1 cellular context compared by ENCODE assay signal in genomic region chr15:24862726-24863521, GRCh38.
TF ChIP-seq lines count a peak whose summit lies in the region.

No MANE protein-coding gene starts in this region.

TF ChIP-seq in IMR-90, 13 proteins besides CTCF, POLR2A, EP300 and RAD21:
- TF ChIP-seq NFE2L2 (IDR thresholded peaks at IDR 0.05; ENCODE audit: low read depth, low read length) (no peak), RFX5 (IDR thresholded peaks at IDR 0.05; ENCODE audit: low read depth, low read length) (no peak)
- TF ChIP-seq, protein P1, sequence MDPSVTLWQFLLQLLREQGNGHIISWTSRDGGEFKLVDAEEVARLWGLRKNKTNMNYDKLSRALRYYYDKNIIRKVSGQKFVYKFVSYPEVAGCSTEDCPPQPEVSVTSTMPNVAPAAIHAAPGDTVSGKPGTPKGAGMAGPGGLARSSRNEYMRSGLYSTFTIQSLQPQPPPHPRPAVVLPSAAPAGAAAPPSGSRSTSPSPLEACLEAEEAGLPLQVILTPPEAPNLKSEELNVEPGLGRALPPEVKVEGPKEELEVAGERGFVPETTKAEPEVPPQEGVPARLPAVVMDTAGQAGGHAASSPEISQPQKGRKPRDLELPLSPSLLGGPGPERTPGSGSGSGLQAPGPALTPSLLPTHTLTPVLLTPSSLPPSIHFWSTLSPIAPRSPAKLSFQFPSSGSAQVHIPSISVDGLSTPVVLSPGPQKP (IDR thresholded peaks at IDR 0.05; ENCODE audit: borderline replicate concordance, low read depth, low read length), result no peak
